ENCODE assay signal across 13 cellular contexts in the genomic region with DNA sequence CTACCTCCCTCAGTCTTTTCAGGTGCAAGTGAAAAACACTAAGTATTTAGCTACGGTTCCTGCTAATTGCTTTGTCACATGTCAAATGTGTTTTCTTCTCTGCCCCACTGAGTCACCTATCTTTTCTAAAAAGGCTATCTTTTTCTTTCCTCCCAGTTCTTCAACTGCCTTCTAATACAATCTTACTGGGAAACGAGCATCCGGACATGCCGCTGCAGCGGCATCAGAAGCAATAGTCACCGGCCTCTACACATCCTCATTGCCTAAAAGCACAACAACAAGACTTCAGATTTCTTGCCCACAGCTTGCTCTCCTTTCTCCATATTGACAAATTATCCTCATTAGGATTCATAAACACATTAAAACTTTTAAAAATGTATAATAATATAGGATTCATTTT. TPM values are rescaled to one million over a fixed set of nuclear protein-coding genes. Genes with fewer than 3 reads are reported as not detected.
DNase-seq lines count a peak whose midpoint lies in the region; ATAC-seq and TF ChIP-seq lines count a peak whose summit lies in the region.
"Had no signal": no experiment of that assay in that cellular context is flagged by ENCODE, and none has a peak within 500 bp of the region (broad histone marks: within the 10 kb centered on the region; RNA-seq: fewer than 3 reads in every experiment).

No MANE protein-coding gene starts in this region.

- H3K9me3 ChIP-seq in BLaER1 (no peaks in the 10 kb centered on the region), esophagus squamous epithelium (no peaks in the 10 kb centered on the region)
- H3K9me3 ChIP-seq: neutrophil had no signal

- DNase-seq in NCI-H748 treated with DMSO at 0.1 percent for 48 hours (lab: John Stamatoyannopoulos, UW): peak; percentile 37
- DNase-seq in esophagus squamous epithelium (lab: John Stamatoyannopoulos, UW): no peak
- no peak for DNase-seq in retinal pigment epithelial cell (ENCODE audit: low read depth)
- no peak for DNase-seq in NCI-H2029 (lab: John Stamatoyannopoulos, UW)
- DNase-seq: activated CD4-positive, alpha-beta T cell treated with anti-CD3 and anti-CD28 coated beads, Interleukin-2, amount 50 U/mL, for 4 hours; GDM1; stimulated activated CD8-positive, alpha-beta memory T cell treated with anti-CD3 and anti-CD28 coated beads, Interleukin-4, amount 100 ng/mL, for 48 hours had no signal

- H3K4me3 ChIP-seq in BLaER1 (peak overlapping the region; percentile 95), esophagus squamous epithelium (peak overlapping the region in 3 of 4 donors; percentile 69 to 76 (median 74)), retinal pigment epithelial cell (ENCODE audit: low read length) (peak overlapping the region; percentile 93)

- peak overlapping the region; percentile 79 for H3K9ac ChIP-seq in BLaER1

- intact Hi-C loops in esophagus squamous epithelium (cut with DNase I): no loop called here

- ATAC-seq in GM18909 (IDR thresholded peaks at IDR 0.05; ENCODE audit: poor library complexity, unreplicated experiment): no peak
- ATAC-seq in GM18861 (IDR thresholded peaks at IDR 0.05; ENCODE audit: unreplicated experiment): no peak
- no peak for ATAC-seq in HG02938 (IDR thresholded peaks at IDR 0.05; ENCODE audit: unreplicated experiment)

- 21 to 22% methylated on average over 6 of the region's 6 CpGs for WGBS in esophagus squamous epithelium, 2 donors

- H3K4me2 ChIP-seq in BLaER1: peak overlapping the region; percentile 85

- H3K36me3 ChIP-seq in BLaER1 (peaks cover 5% of the 10 kb centered on the region; the same call in 1 of the 2 replicates), esophagus squamous epithelium (no peaks in the 10 kb centered on the region)
- H3K36me3 ChIP-seq: neutrophil had no signal

- H4K20me1 ChIP-seq in BLaER1: peaks cover 39% of the 10 kb centered on the region

- H3K27ac ChIP-seq in BLaER1: no peak overlapping the region
- no peak overlapping the region for H3K27ac ChIP-seq in esophagus squamous epithelium
- H3K27ac ChIP-seq: HL-60, neutrophil had no signal

- H3K4me1 ChIP-seq in BLaER1: peaks cover 38% of the 10 kb centered on the region
- peaks cover 0 to 44% (median 0%) of the 10 kb centered on the region in 3 donors for H3K4me1 ChIP-seq in esophagus squamous epithelium

- no peak for TF ChIP-seq POLR2A in esophagus squamous epithelium (IDR thresholded peaks at IDR 0.05)

- H3K27me3 ChIP-seq in BLaER1 (no peaks in the 10 kb centered on the region), esophagus squamous epithelium (peaks cover 0 to 70% (median 0%) of the 10 kb centered on the region in 4 donors)

- TF ChIP-seq CTCF in esophagus squamous epithelium (IDR thresholded peaks at IDR 0.05) (no peak), retinal pigment epithelial cell (conservative IDR thresholded peaks at IDR 0.05; ENCODE audit: low read depth, low read length) (no peak)

RNA-seq across cellular contexts. Expression of a gene that starts 1.2 kb away (rescaled TPM):
- 1 to 10 TPM in 1 of 4 donors, under 1 TPM in 3; 0.04 to 1.9 (median 0.45) TPM for total RNA-seq in esophagus squamous epithelium
